In genomic region chr17:60098578-60098977, GRCh38 we compare ENCODE assay signal across 16 cellular contexts. TPM values are rescaled to one million over a fixed set of nuclear protein-coding genes. Genes with fewer than 3 reads are reported as not detected.
DNase-seq lines count a peak whose midpoint lies in the region; ATAC-seq and TF ChIP-seq lines count a peak whose summit lies in the region.
"Had no signal": no experiment of that assay in that cellular context is flagged by ENCODE, and none has a peak within 500 bp of the region (broad histone marks: within the 10 kb centered on the region; RNA-seq: fewer than 3 reads in every experiment).

No MANE protein-coding gene starts in this region.

- peaks cover 11% of the 10 kb centered on the region for H3K4me1 Mint-ChIP-seq in activated CD8-positive, alpha-beta T cell treated with anti-CD3 and anti-CD28 coated beads, Interleukin-2, amount 10 ng/mL, durations not matched to agents 7 days and 5 days (ENCODE audit: low read depth)
- peaks cover 11% of the 10 kb centered on the region for H3K4me1 Mint-ChIP-seq in activated CD8-positive, alpha-beta T cell treated with anti-CD3 and anti-CD28 coated beads for 36 hours (ENCODE audit: low read depth)
- H3K4me1 Mint-ChIP-seq in activated T-helper 1 cell treated with anti-CD3 and anti-CD28 coated beads, Interleukin-12 subunit alpha, Interleukin-12 subunit beta, Interleukin-2, Interleukin-4 antibody, amounts not matched to agents 30 ng/mL and 10 ng/mL and 1 ng/mL, durations not matched to agents 14 hours and 24 hours and 36 hours (ENCODE audit: low read depth): peaks cover 10% of the 10 kb centered on the region

- POLR2A ChIA-PET in activated CD8-positive, alpha-beta T cell treated with anti-CD3 and anti-CD28 coated beads, Interleukin-2, amount 10 ng/mL, durations not matched to agents 7 days and 5 days (lab: Charles Lee): no interaction called here
- POLR2A ChIA-PET in activated CD8-positive, alpha-beta T cell treated with anti-CD3 and anti-CD28 coated beads for 36 hours (lab: Charles Lee): no interaction called here

- intact Hi-C loops in activated CD8-positive, alpha-beta T cell treated with anti-CD3 and anti-CD28 coated beads for 36 hours (cut with micrococcal nuclease): no loop called here
- intact Hi-C loops in activated T-helper 1 cell treated with anti-CD3 and anti-CD28 coated beads, Interleukin-12 subunit alpha, Interleukin-12 subunit beta, Interleukin-2, Interleukin-4 antibody, amounts not matched to agents 30 ng/mL and 10 ng/mL and 1 ng/mL, durations not matched to agents 14 hours and 24 hours and 36 hours (cut with micrococcal nuclease): no loop called here

- no peaks in the 10 kb centered on the region for H4K20me1 ChIP-seq in osteoblast (ENCODE audit: insufficient read depth, low read length)
- H4K20me1 ChIP-seq: BLaER1 had no signal

- peak overlapping the region; percentile 5 for H3K27ac ChIP-seq in osteoblast (ENCODE audit: low read depth, low read length)
- H3K27ac ChIP-seq: 22Rv1, A549, BLaER1 had no signal

- H2AFZ ChIP-seq in osteoblast (ENCODE audit: low read length): no peak overlapping the region
- H2AFZ ChIP-seq: GM23338 had no signal

- H3K4me3 Mint-ChIP-seq in activated CD8-positive, alpha-beta T cell treated with anti-CD3 and anti-CD28 coated beads, Interleukin-2, amount 10 ng/mL, durations not matched to agents 7 days and 5 days: no peak overlapping the region
- H3K4me3 Mint-ChIP-seq in activated CD8-positive, alpha-beta T cell treated with anti-CD3 and anti-CD28 coated beads for 36 hours: no peak overlapping the region
- H3K4me3 Mint-ChIP-seq in activated T-helper 1 cell treated with anti-CD3 and anti-CD28 coated beads, Interleukin-12 subunit alpha, Interleukin-12 subunit beta, Interleukin-2, Interleukin-4 antibody, amounts not matched to agents 30 ng/mL and 10 ng/mL and 1 ng/mL, durations not matched to agents 14 hours and 24 hours and 36 hours: no peak overlapping the region
- H3K4me3 Mint-ChIP-seq: CD14-positive monocyte; CD8-positive, alpha-beta T cell; GM23338 had no signal

- peaks cover 31% of the 10 kb centered on the region for H3K27me3 Mint-ChIP-seq in activated CD8-positive, alpha-beta T cell treated with anti-CD3 and anti-CD28 coated beads, Interleukin-2, amount 10 ng/mL, durations not matched to agents 7 days and 5 days (ENCODE audit: low read depth)
- H3K27me3 Mint-ChIP-seq in activated CD8-positive, alpha-beta T cell treated with anti-CD3 and anti-CD28 coated beads for 36 hours: peaks cover 20% of the 10 kb centered on the region
- peaks cover 25% of the 10 kb centered on the region for H3K27me3 Mint-ChIP-seq in activated T-helper 1 cell treated with anti-CD3 and anti-CD28 coated beads, Interleukin-12 subunit alpha, Interleukin-12 subunit beta, Interleukin-2, Interleukin-4 antibody, amounts not matched to agents 30 ng/mL and 10 ng/mL and 1 ng/mL, durations not matched to agents 14 hours and 24 hours and 36 hours (ENCODE audit: insufficient read depth)

- no peak for ATAC-seq in activated CD8-positive, alpha-beta T cell treated with anti-CD3 and anti-CD28 coated beads, Interleukin-2, amount 10 ng/mL, durations not matched to agents 7 days and 5 days
- ATAC-seq in activated CD8-positive, alpha-beta T cell treated with anti-CD3 and anti-CD28 coated beads for 36 hours: no peak
- peak; percentile 21; the same call in 1 of the 3 replicates for ATAC-seq in SK-N-SH treated with all-trans-retinoic acid at 6 μM for 48 hours
- ATAC-seq: A549; CD8-positive, alpha-beta T cell; GM23338 had no signal

- no peaks in the 10 kb centered on the region for H3K9me3 ChIP-seq in osteoblast (ENCODE audit: low read depth, low read length)
- H3K9me3 ChIP-seq: A549 had no signal

- H3K79me2 ChIP-seq in osteoblast (ENCODE audit: insufficient read depth, low read length): no peaks in the 10 kb centered on the region

- peak; percentile 4 for DNase-seq in activated CD8-positive, alpha-beta T cell treated with anti-CD3 and anti-CD28 coated beads, Interleukin-2, amount 10 ng/mL, durations not matched to agents 7 days and 5 days
- no peak for DNase-seq in activated CD8-positive, alpha-beta T cell treated with anti-CD3 and anti-CD28 coated beads for 36 hours
- no peak for DNase-seq in osteoblast (ENCODE audit: insufficient read length, low spot score, missing footprints)
- no peak for DNase-seq in activated T-helper 1 cell treated with anti-CD3 and anti-CD28 coated beads, Interleukin-12 subunit alpha, Interleukin-12 subunit beta, Interleukin-2, Interleukin-4 antibody, amounts not matched to agents 30 ng/mL and 10 ng/mL and 1 ng/mL, durations not matched to agents 14 hours and 24 hours and 36 hours (ENCODE audit: low spot score)
- DNase-seq in DMS79 (lab: John Stamatoyannopoulos, UW): no peak
- no peak for DNase-seq in effector CD8-positive, alpha-beta T cell (lab: John Stamatoyannopoulos, UW)
- DNase-seq: Calu3; CD8-positive, alpha-beta T cell; GDM1 had no signal

- H3K36me3 Mint-ChIP-seq in activated CD8-positive, alpha-beta T cell treated with anti-CD3 and anti-CD28 coated beads, Interleukin-2, amount 10 ng/mL, durations not matched to agents 7 days and 5 days (ENCODE audit: low read depth): no peaks in the 10 kb centered on the region
- H3K36me3 Mint-ChIP-seq in activated CD8-positive, alpha-beta T cell treated with anti-CD3 and anti-CD28 coated beads for 36 hours (ENCODE audit: low read depth): no peaks in the 10 kb centered on the region
- peaks cover 2% of the 10 kb centered on the region for H3K36me3 Mint-ChIP-seq in activated T-helper 1 cell treated with anti-CD3 and anti-CD28 coated beads, Interleukin-12 subunit alpha, Interleukin-12 subunit beta, Interleukin-2, Interleukin-4 antibody, amounts not matched to agents 30 ng/mL and 10 ng/mL and 1 ng/mL, durations not matched to agents 14 hours and 24 hours and 36 hours (ENCODE audit: low read depth)
- H3K36me3 Mint-ChIP-seq: CD8-positive, alpha-beta T cell had no signal

- H3K9me3 Mint-ChIP-seq in activated CD8-positive, alpha-beta T cell treated with anti-CD3 and anti-CD28 coated beads, Interleukin-2, amount 10 ng/mL, durations not matched to agents 7 days and 5 days (ENCODE audit: insufficient read depth): no peaks in the 10 kb centered on the region
- H3K9me3 Mint-ChIP-seq in activated CD8-positive, alpha-beta T cell treated with anti-CD3 and anti-CD28 coated beads for 36 hours: peaks cover 2% of the 10 kb centered on the region
- H3K9me3 Mint-ChIP-seq in activated T-helper 1 cell treated with anti-CD3 and anti-CD28 coated beads, Interleukin-12 subunit alpha, Interleukin-12 subunit beta, Interleukin-2, Interleukin-4 antibody, amounts not matched to agents 30 ng/mL and 10 ng/mL and 1 ng/mL, durations not matched to agents 14 hours and 24 hours and 36 hours: no peaks in the 10 kb centered on the region
- H3K9me3 Mint-ChIP-seq: CD8-positive, alpha-beta T cell; GM23338 had no signal

- no peak for TF ChIP-seq CTCF in activated CD8-positive, alpha-beta T cell treated with anti-CD3 and anti-CD28 coated beads for 36 hours (IDR thresholded peaks at IDR 0.05)
- TF ChIP-seq CTCF in osteoblast (IDR thresholded peaks at IDR 0.05; ENCODE audit: extremely low read depth, low read depth, low read length): no peak

- no peaks in the 10 kb centered on the region for H3K27me3 ChIP-seq in osteoblast (ENCODE audit: insufficient read depth, low read length)

- CTCF ChIA-PET in activated CD8-positive, alpha-beta T cell treated with anti-CD3 and anti-CD28 coated beads, Interleukin-2, amount 10 ng/mL, durations not matched to agents 7 days and 5 days (lab: Charles Lee): no interaction called here
- CTCF ChIA-PET in activated CD8-positive, alpha-beta T cell treated with anti-CD3 and anti-CD28 coated beads for 36 hours (lab: Charles Lee): no interaction called here

- no peak overlapping the region for H3K4me2 ChIP-seq in osteoblast (ENCODE audit: insufficient read depth, low read length)
- H3K4me2 ChIP-seq: A549, BLaER1, GM23338 had no signal

- peaks cover 21% of the 10 kb centered on the region for H3K4me1 ChIP-seq in osteoblast (ENCODE audit: insufficient read depth, low read length)

- H3K36me3 ChIP-seq in osteoblast (ENCODE audit: insufficient read depth, low read length): no peaks in the 10 kb centered on the region
- H3K36me3 ChIP-seq: BLaER1 had no signal

- H3K27ac Mint-ChIP-seq in activated CD8-positive, alpha-beta T cell treated with anti-CD3 and anti-CD28 coated beads, Interleukin-2, amount 10 ng/mL, durations not matched to agents 7 days and 5 days: no peak overlapping the region
- H3K27ac Mint-ChIP-seq in activated CD8-positive, alpha-beta T cell treated with anti-CD3 and anti-CD28 coated beads for 36 hours: no peak overlapping the region
- no peak overlapping the region for H3K27ac Mint-ChIP-seq in activated T-helper 1 cell treated with anti-CD3 and anti-CD28 coated beads, Interleukin-12 subunit alpha, Interleukin-12 subunit beta, Interleukin-2, Interleukin-4 antibody, amounts not matched to agents 30 ng/mL and 10 ng/mL and 1 ng/mL, durations not matched to agents 14 hours and 24 hours and 36 hours
- H3K27ac Mint-ChIP-seq: CD14-positive monocyte; CD8-positive, alpha-beta T cell; GM23338 had no signal

- no peak overlapping the region for H3K4me3 ChIP-seq in osteoblast (ENCODE audit: insufficient read depth, low read length)
- H3K4me3 ChIP-seq: A549, BLaER1, GM23338 had no signal

TF ChIP-seq in SK-N-SH treated with all-trans-retinoic acid at 6 μM for 48 hours, 23 proteins besides CTCF, POLR2A, EP300 and RAD21 (continues in another document):
- TF ChIP-seq ZNF565 (CRISPR knock-in tag; conservative IDR thresholded peaks at IDR 0.05; ENCODE audit: low read depth): no peak
- TF ChIP-seq ARNTL (CRISPR knock-in tag; IDR thresholded peaks at IDR 0.05; ENCODE audit: borderline replicate concordance, low read depth): no peak
- no peak for TF ChIP-seq ZFP30 (CRISPR knock-in tag; IDR thresholded peaks at IDR 0.05)
- TF ChIP-seq ZFP3 (CRISPR knock-in tag; IDR thresholded peaks at IDR 0.05): no peak
- TF ChIP-seq OSR1 (CRISPR knock-in tag; IDR thresholded peaks at IDR 0.05): no peak

RNA-seq across cellular contexts. Expression of gene HEATR6, which starts 19.9 kb away (rescaled TPM):
- total RNA-seq in activated CD8-positive, alpha-beta T cell treated with anti-CD3 and anti-CD28 coated beads, Interleukin-2, amount 10 ng/mL, durations not matched to agents 7 days and 5 days: 10 to 100 TPM; 18.3 to 20.1 TPM
- total RNA-seq in activated CD8-positive, alpha-beta T cell treated with anti-CD3 and anti-CD28 coated beads for 36 hours: 10 to 100 TPM; 27.7 to 29.0 TPM
- total RNA-seq in osteoblast: 20.9 and 23.2 TPM in 2 replicates
- 36.5 and 36.9 TPM in 2 replicates for total RNA-seq in activated T-helper 1 cell treated with anti-CD3 and anti-CD28 coated beads, Interleukin-12 subunit alpha, Interleukin-12 subunit beta, Interleukin-2, Interleukin-4 antibody, amounts not matched to agents 30 ng/mL and 10 ng/mL and 1 ng/mL, durations not matched to agents 14 hours and 24 hours and 36 hours

RNA-seq across cellular contexts. Expression of gene CA4, which starts 51.2 kb away (rescaled TPM):
- total RNA-seq in activated CD8-positive, alpha-beta T cell treated with anti-CD3 and anti-CD28 coated beads, Interleukin-2, amount 10 ng/mL, durations not matched to agents 7 days and 5 days: not detected
- not detected for total RNA-seq in activated CD8-positive, alpha-beta T cell treated with anti-CD3 and anti-CD28 coated beads for 36 hours
- total RNA-seq in osteoblast: not detected in 2 replicates
- total RNA-seq in activated T-helper 1 cell treated with anti-CD3 and anti-CD28 coated beads, Interleukin-12 subunit alpha, Interleukin-12 subunit beta, Interleukin-2, Interleukin-4 antibody, amounts not matched to agents 30 ng/mL and 10 ng/mL and 1 ng/mL, durations not matched to agents 14 hours and 24 hours and 36 hours: not detected in 2 replicates
- total RNA-seq: CD8-positive, alpha-beta T cell; HT-29 had no signal
